ENCODE assay signal across 8 cellular contexts in genomic region chr2:197269173-197269572, GRCh38. TPM values are rescaled to one million over a fixed set of nuclear protein-coding genes. Genes with fewer than 3 reads are reported as not detected.
DNase-seq lines count a peak whose midpoint lies in the region; FAIRE-seq and TF ChIP-seq lines count a peak whose summit lies in the region.
"Had no signal": no experiment of that assay in that cellular context is flagged by ENCODE, and none has a peak within 500 bp of the region (broad histone marks: within the 10 kb centered on the region; RNA-seq: fewer than 3 reads in every experiment).

No MANE protein-coding gene starts in this region.

- H3K27me3 Mint-ChIP-seq in chondrocyte (ENCODE audit: low read depth), result no peaks in the 10 kb centered on the region

- intact Hi-C loops in ovary (cut with DNase I), result no loop called here

- H3K4me1 ChIP-seq in ovary (ENCODE audit: insufficient read depth), result peaks cover 2% of the 10 kb centered on the region

- H3K27ac ChIP-seq in ovary, result no peak overlapping the region

- TF ChIP-seq EP300 in ovary (IDR thresholded peaks at IDR 0.05), result no peak

- H3K36me3 ChIP-seq in ovary, result no peaks in the 10 kb centered on the region

- H3K27me3 ChIP-seq in ovary, result no peaks in the 10 kb centered on the region

- no peaks in the 10 kb centered on the region for H3K9me3 Mint-ChIP-seq in chondrocyte (ENCODE audit: low read depth)

- TF ChIP-seq CTCF in ovary (IDR thresholded peaks at IDR 0.05), result no peak
- TF ChIP-seq CTCF in chondrocyte (IDR thresholded peaks at IDR 0.05), result no peak

- no peaks in the 10 kb centered on the region for H3K9me3 ChIP-seq in ovary

- TF ChIP-seq POLR2A in ovary (IDR thresholded peaks at IDR 0.05), result no peak

- no peaks in the 10 kb centered on the region for H3K36me3 Mint-ChIP-seq in chondrocyte (ENCODE audit: low read depth)

- WGBS in ovary, 3 donors, result 32 to 46% (median 43%) methylated on average over 4 of the region's 4 CpGs

- no peak overlapping the region for H3K27ac Mint-ChIP-seq in chondrocyte (ENCODE audit: unreplicated experiment)

- H3K4me1 Mint-ChIP-seq in chondrocyte (ENCODE audit: low read depth), result peaks cover 45% of the 10 kb centered on the region

- no peak overlapping the region for H3K4me3 Mint-ChIP-seq in chondrocyte (ENCODE audit: unreplicated experiment)

- DNase-seq in ELR (ENCODE audit: low read depth), result peak; percentile 17
- DNase-seq in GM19239 (ENCODE audit: insufficient read length, low spot score), result no peak
- DNase-seq in NCI-H2227 (lab: John Stamatoyannopoulos, UW; ENCODE audit: unreplicated experiment), result peak; percentile 86
- DNase-seq in left kidney (ENCODE audit: low read depth, low spot score), result peak; percentile 50
- no peak for DNase-seq in ovary
- no peak for DNase-seq in chondrocyte (ENCODE audit: low spot score)
- no peak for DNase-seq in retina
- DNase-seq: KG1 had no signal

- FAIRE-seq in GM19239 (lab: Jason Lieb, UNC), result peak; percentile 79

- no peak overlapping the region for H3K4me3 ChIP-seq in ovary

RNA-seq across cellular contexts. Expression of gene ANKRD44, which starts 41.4 kb away (rescaled TPM):
- total RNA-seq in ovary (10 to 100 TPM in 6 of 7 donors, 1 to 10 TPM in 1; 9.2 to 60.0 (median 11.5) TPM), chondrocyte (21.4 to 45.8 TPM (median 26.1 TPM) in 3 replicates)
- polyA plus RNA-seq in ovary, result 10 to 100 TPM in 1 of 2 donors, 1 to 10 TPM in 1; 2.6 to 10.1 TPM

Comparison
In these comparisons a context has a peak if more than half of its experiments do, and no peak if none do; other contexts are left out.
1. DNase-seq: peak in ELR (single experiment), NCI-H2227 (single experiment) and left kidney (single experiment); none in GM19239 (single experiment), ovary (0 of 5), chondrocyte (single experiment) and retina (single experiment).